ENCODE assay signal across 30 cellular contexts in the genomic region with DNA sequence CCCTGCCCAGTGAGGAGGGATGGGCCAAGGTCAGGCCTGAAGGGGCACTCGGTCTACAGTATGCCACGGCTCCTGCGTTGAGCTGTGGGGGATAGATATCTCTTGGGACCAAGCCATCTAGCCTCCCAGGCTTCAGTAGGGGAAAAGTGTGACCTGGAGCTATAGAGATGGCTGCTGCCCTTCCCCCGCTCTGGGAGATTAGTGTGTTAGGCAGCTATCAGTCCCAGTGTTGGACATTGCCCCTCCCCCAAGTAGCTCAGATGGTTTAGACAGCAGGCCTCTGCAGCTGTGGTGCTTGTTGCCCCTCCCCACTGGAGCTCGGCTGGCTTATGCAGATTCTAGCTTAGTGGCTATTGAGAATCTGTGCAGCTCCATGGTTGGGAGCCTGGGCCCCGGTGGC. TPM values are rescaled to one million over a fixed set of nuclear protein-coding genes. Genes with fewer than 3 reads are reported as not detected.
"Had no signal": no experiment of that assay in that cellular context is flagged by ENCODE, and none has a peak within 500 bp of the region (broad histone marks: within the 10 kb centered on the region; RNA-seq: fewer than 3 reads in every experiment).

No MANE protein-coding gene starts in this region.

- H3K27me3 ChIP-seq: esophagus muscularis mucosa, foreskin keratinocyte, gastroesophageal sphincter, heart right ventricle, left lung, right atrium auricular region, testis, tibial nerve, upper lobe of left lung, vagina had no signal

- H3K4me3 ChIP-seq: coronary artery, esophagus muscularis mucosa, gastroesophageal sphincter, heart right ventricle, left lung, mucosa of descending colon, prostate gland, right atrium auricular region, testis, tibial nerve, upper lobe of left lung, vagina had no signal

- H3K36me3 ChIP-seq: esophagus muscularis mucosa, gastroesophageal sphincter, heart right ventricle, left lung, prostate gland, right atrium auricular region, tibial nerve, upper lobe of left lung, vagina had no signal

- H3K27ac ChIP-seq: coronary artery, esophagus muscularis mucosa, foreskin keratinocyte, gastroesophageal sphincter, heart right ventricle, left lung, prostate gland, right atrium auricular region, testis, tibial nerve, upper lobe of left lung, vagina had no signal

- H3K9me3 ChIP-seq: esophagus muscularis mucosa, prostate gland, right atrium auricular region, testis, upper lobe of left lung, vagina had no signal

- H3K4me1 ChIP-seq: esophagus muscularis mucosa, foreskin keratinocyte, gastroesophageal sphincter, heart right ventricle, left lung, prostate gland, right atrium auricular region, testis, tibial nerve, upper lobe of left lung, vagina had no signal

- DNase-seq: dermis blood vessel endothelial cell; effector memory CD4-positive, alpha-beta T cell; foreskin keratinocyte; heart right ventricle; left cardiac atrium; left lung; mesenchymal stem cell; mucosa of descending colon; naive B cell; stimulated activated CD4-positive, alpha-beta T cell treated with anti-CD3 and anti-CD28 coated beads, Interleukin-2, amount 100 ng/mL, for 24 hours; stimulated activated CD4-positive, alpha-beta T cell treated with anti-CD3 and anti-CD28 coated beads, Interleukin-4, amount 100 ng/mL, for 4 hours; stimulated activated naive CD8-positive, alpha-beta T cell treated with anti-CD3 and anti-CD28 coated beads, Interleukin-15, Interleukin-2, amounts not matched to agents 100 U/mL and 50 U/mL, for 24 hours; substantia nigra; testis had no signal

- ATAC-seq: foreskin keratinocyte; heart right ventricle; left cardiac atrium; left lung; mucosa of descending colon; natural killer cell treated with Interleukin-12 subunit alpha and Interleukin-12 subunit beta and Interleukin-15 and Interleukin-18, amount 100 ng/mL, for 72 hours; sciatic nerve; stimulated activated memory B cell treated with anti-CD40 and anti-IgM and Interleukin-4, amounts not matched to agents 10 μg/mL and 1 μg/mL and 100 μg/mL, for 72 hours; stimulated activated naive CD8-positive, alpha-beta T cell treated with anti-CD3 and anti-CD28 coated beads, Interleukin-15, Interleukin-2, amounts not matched to agents 100 U/mL and 50 U/mL, for 24 hours had no signal

RNA-seq across cellular contexts. Expression of a gene that starts 56.8 kb away (rescaled TPM):
- total RNA-seq: dermis blood vessel endothelial cell, endothelial cell of umbilical vein, epithelial cell of proximal tubule, fibroblast of lung, foreskin keratinocyte, lung microvascular endothelial cell, osteocyte, right atrium auricular region had no signal
- polyA plus RNA-seq: endothelial cell of umbilical vein, fibroblast of lung, foreskin keratinocyte, heart right ventricle had no signal
